9 cellular contexts compared by ENCODE assay signal in genomic region chr2:157420771-157421323, GRCh38. TPM values are rescaled to one million over a fixed set of nuclear protein-coding genes. Genes with fewer than 3 reads are reported as not detected.
DNase-seq lines count a peak whose midpoint lies in the region; ATAC-seq, FAIRE-seq and TF ChIP-seq lines count a peak whose summit lies in the region.
"Had no signal": no experiment of that assay in that cellular context is flagged by ENCODE, and none has a peak within 500 bp of the region (broad histone marks: within the 10 kb centered on the region; RNA-seq: fewer than 3 reads in every experiment).

No MANE protein-coding gene starts in this region.

- peak overlapping the region; percentile 91 for H3K27ac Mint-ChIP-seq in activated naive CD8-positive, alpha-beta T cell treated with anti-CD3 and anti-CD28 coated beads for 36 hours
- no peak overlapping the region for H3K27ac Mint-ChIP-seq in WTC11

- H3K9me3 Mint-ChIP-seq in activated naive CD8-positive, alpha-beta T cell treated with anti-CD3 and anti-CD28 coated beads for 36 hours, result peaks cover 5% of the 10 kb centered on the region
- peaks cover 14% of the 10 kb centered on the region for H3K9me3 Mint-ChIP-seq in WTC11

- H3K36me3 ChIP-seq in small intestine (ENCODE audit: control insufficient read depth in 2 of 2, insufficient read depth in 2 of 2, low read length in 2 of 2), result peaks cover 1 to 5% of the 10 kb centered on the region in 2 donors

- no peaks in the 10 kb centered on the region for H3K4me1 ChIP-seq in small intestine (ENCODE audit: control insufficient read depth in 2 of 2, insufficient read depth in 1 of 2, low read depth in 1 of 2, low read length in 1 of 2)

- no peaks in the 10 kb centered on the region for H3K9me3 ChIP-seq in small intestine (ENCODE audit: control insufficient read depth, low read depth)

- H3K36me3 Mint-ChIP-seq in activated naive CD8-positive, alpha-beta T cell treated with anti-CD3 and anti-CD28 coated beads for 36 hours, result peaks cover 78% of the 10 kb centered on the region
- 0 out of 2 replicates have a peak, but pooled peaks cover 6% of the 10 kb centered on the region for H3K36me3 Mint-ChIP-seq in WTC11

- H3K4me3 Mint-ChIP-seq in activated naive CD8-positive, alpha-beta T cell treated with anti-CD3 and anti-CD28 coated beads for 36 hours, result peak overlapping the region; percentile 34
- H3K4me3 Mint-ChIP-seq in WTC11, result no peak overlapping the region

- H3K27me3 Mint-ChIP-seq in activated naive CD8-positive, alpha-beta T cell treated with anti-CD3 and anti-CD28 coated beads for 36 hours, result no peaks in the 10 kb centered on the region
- H3K27me3 Mint-ChIP-seq in WTC11 (ENCODE audit: low read depth), result no peaks in the 10 kb centered on the region

- CTCF ChIA-PET in WTC11 (lab: Charles Lee), result no interaction called here

- ATAC-seq in activated CD4-positive, CD25-positive, alpha-beta regulatory T cell treated with anti-CD3 and anti-CD28 coated beads, Interleukin-2, amount 50 U/mL, for 24 hours, result peak; percentile 66 to 76
- ATAC-seq in HG03442 (IDR thresholded peaks at IDR 0.05; ENCODE audit: unreplicated experiment) (peak; percentile 75), HG02840 (IDR thresholded peaks at IDR 0.05; ENCODE audit: low FRiP score, unreplicated experiment) (no peak), WTC11 (no peak)

- H3K4me1 Mint-ChIP-seq in activated naive CD8-positive, alpha-beta T cell treated with anti-CD3 and anti-CD28 coated beads for 36 hours, result peaks cover 72% of the 10 kb centered on the region
- H3K4me1 Mint-ChIP-seq in WTC11, result no peaks in the 10 kb centered on the region

- H3K4me3 ChIP-seq in small intestine (ENCODE audit: low read depth in 1 of 2, low read length in 2 of 2), result no peak overlapping the region

- no peak for FAIRE-seq in small intestine (lab: Jason Lieb, UNC)

- H3K27ac ChIP-seq in small intestine (ENCODE audit: low read depth in 1 of 2, low read length in 1 of 2), result peak overlapping the region; percentile 37 to 74
- H3K27ac ChIP-seq: 22Rv1 had no signal

- H3K27me3 ChIP-seq in small intestine (ENCODE audit: control insufficient read depth in 2 of 2, insufficient read depth in 2 of 2, low read length in 2 of 2), result no peaks in the 10 kb centered on the region

- DNase-seq in activated CD4-positive, CD25-positive, alpha-beta regulatory T cell (lab: John Stamatoyannopoulos, UW), result no peak
- DNase-seq in activated naive CD8-positive, alpha-beta T cell treated with anti-CD3 and anti-CD28 coated beads for 36 hours, result no peak
- DNase-seq in small intestine (no peak), NCI-H1092 (lab: John Stamatoyannopoulos, UW) (no peak), WTC11 (ENCODE audit: low spot score) (no peak)

- 64 to 86% (median 67%) methylated on average over 4 of the region's 4 CpGs for WGBS in small intestine, 3 donors

- POLR2A ChIA-PET in WTC11 (lab: Charles Lee), result no interaction called here

- TF ChIP-seq CTCF in WTC11 (IDR thresholded peaks at IDR 0.05), result no peak

TF ChIP-seq in WTC11, 78 proteins besides CTCF, POLR2A, EP300 and RAD21:
- TF ChIP-seq ZNF512 (CRISPR knock-in tag; IDR thresholded peaks at IDR 0.05; ENCODE audit: borderline replicate concordance), result no peak
- no peak for TF ChIP-seq SMAD3 (CRISPR knock-in tag; IDR thresholded peaks at IDR 0.05; ENCODE audit: borderline replicate concordance)
- TF ChIP-seq, protein P1, sequence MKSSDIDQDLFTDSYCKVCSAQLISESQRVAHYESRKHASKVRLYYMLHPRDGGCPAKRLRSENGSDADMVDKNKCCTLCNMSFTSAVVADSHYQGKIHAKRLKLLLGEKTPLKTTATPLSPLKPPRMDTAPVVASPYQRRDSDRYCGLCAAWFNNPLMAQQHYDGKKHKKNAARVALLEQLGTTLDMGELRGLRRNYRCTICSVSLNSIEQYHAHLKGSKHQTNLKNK (CRISPR knock-in tag; IDR thresholded peaks at IDR 0.05), result no peak
- TF ChIP-seq, protein P2, sequence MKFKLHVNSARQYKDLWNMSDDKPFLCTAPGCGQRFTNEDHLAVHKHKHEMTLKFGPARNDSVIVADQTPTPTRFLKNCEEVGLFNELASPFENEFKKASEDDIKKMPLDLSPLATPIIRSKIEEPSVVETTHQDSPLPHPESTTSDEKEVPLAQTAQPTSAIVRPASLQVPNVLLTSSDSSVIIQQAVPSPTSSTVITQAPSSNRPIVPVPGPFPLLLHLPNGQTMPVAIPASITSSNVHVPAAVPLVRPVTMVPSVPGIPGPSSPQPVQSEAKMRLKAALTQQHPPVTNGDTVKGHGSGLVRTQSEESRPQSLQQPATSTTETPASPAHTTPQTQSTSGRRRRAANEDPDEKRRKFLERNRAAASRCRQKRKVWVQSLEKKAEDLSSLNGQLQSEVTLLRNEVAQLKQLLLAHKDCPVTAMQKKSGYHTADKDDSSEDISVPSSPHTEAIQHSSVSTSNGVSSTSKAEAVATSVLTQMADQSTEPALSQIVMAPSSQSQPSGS (CRISPR knock-in tag; IDR thresholded peaks at IDR 0.05; ENCODE audit: borderline replicate concordance, low read depth), result no peak
- TF ChIP-seq CREM (CRISPR knock-in tag; IDR thresholded peaks at IDR 0.05), result no peak
- TF ChIP-seq, protein P3, sequence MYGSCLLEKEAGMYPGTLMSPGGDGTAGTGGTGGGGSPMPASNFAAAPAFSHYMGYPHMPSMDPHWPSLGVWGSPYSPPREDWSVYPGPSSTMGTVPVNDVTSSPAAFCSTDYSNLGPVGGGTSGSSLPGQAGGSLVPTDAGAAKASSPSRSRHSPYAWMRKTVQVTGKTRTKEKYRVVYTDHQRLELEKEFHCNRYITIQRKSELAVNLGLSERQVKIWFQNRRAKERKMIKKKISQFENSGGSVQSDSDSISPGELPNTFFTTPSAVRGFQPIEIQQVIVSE (CRISPR knock-in tag; IDR thresholded peaks at IDR 0.05; ENCODE audit: borderline replicate concordance), result no peak
- no peak for TF ChIP-seq ESRRA (CRISPR knock-in tag; IDR thresholded peaks at IDR 0.05; ENCODE audit: borderline replicate concordance)
- no peak for TF ChIP-seq JAZF1 (CRISPR knock-in tag; IDR thresholded peaks at IDR 0.05)
- no peak for TF ChIP-seq MAX (CRISPR knock-in tag; IDR thresholded peaks at IDR 0.05)
- no peak for TF ChIP-seq NFE2L1 (CRISPR knock-in tag; IDR thresholded peaks at IDR 0.05)
- TF ChIP-seq MYBL2 (CRISPR knock-in tag; IDR thresholded peaks at IDR 0.05), result no peak
- TF ChIP-seq, protein P4, sequence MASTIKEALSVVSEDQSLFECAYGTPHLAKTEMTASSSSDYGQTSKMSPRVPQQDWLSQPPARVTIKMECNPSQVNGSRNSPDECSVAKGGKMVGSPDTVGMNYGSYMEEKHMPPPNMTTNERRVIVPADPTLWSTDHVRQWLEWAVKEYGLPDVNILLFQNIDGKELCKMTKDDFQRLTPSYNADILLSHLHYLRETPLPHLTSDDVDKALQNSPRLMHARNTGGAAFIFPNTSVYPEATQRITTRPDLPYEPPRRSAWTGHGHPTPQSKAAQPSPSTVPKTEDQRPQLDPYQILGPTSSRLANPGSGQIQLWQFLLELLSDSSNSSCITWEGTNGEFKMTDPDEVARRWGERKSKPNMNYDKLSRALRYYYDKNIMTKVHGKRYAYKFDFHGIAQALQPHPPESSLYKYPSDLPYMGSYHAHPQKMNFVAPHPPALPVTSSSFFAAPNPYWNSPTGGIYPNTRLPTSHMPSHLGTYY (CRISPR knock-in tag; IDR thresholded peaks at IDR 0.05), result no peak

RNA-seq across cellular contexts. Expression of gene CYTIP, which starts 23.0 kb away (rescaled TPM):
- total RNA-seq in activated naive CD8-positive, alpha-beta T cell treated with anti-CD3 and anti-CD28 coated beads for 36 hours, result 100 to 1,000 TPM; 302 to 304 TPM
- polyA plus RNA-seq in small intestine, result 10 to 100 TPM in 2 of 3 donors, 1 to 10 TPM in 1; 9.4 to 19.8 (median 15.7) TPM
- 0.66 to 1.2 TPM (median 0.89 TPM) in 3 replicates for total RNA-seq in WTC11 (2021)

Comparison
In these comparisons a context has a peak if more than half of its experiments do, and no peak if none do; other contexts are left out.
1. ATAC-seq: peak in activated CD4-positive, CD25-positive, alpha-beta regulatory T cell treated with anti-CD3 and anti-CD28 coated beads, Interleukin-2, amount 50 U/mL, for 24 hours (2 of 2) and HG03442 (single experiment); none in HG02840 (single experiment) and WTC11 (single experiment).
2. RNA of gene CYTIP, which starts 23.0 kb away (total RNA-seq): 302 to 304 TPM in activated naive CD8-positive, alpha-beta T cell treated with anti-CD3 and anti-CD28 coated beads for 36 hours; 0.66 to 1.2 TPM in WTC11; every median in the first group is over 100 times any median in the second.